In the genomic region with DNA sequence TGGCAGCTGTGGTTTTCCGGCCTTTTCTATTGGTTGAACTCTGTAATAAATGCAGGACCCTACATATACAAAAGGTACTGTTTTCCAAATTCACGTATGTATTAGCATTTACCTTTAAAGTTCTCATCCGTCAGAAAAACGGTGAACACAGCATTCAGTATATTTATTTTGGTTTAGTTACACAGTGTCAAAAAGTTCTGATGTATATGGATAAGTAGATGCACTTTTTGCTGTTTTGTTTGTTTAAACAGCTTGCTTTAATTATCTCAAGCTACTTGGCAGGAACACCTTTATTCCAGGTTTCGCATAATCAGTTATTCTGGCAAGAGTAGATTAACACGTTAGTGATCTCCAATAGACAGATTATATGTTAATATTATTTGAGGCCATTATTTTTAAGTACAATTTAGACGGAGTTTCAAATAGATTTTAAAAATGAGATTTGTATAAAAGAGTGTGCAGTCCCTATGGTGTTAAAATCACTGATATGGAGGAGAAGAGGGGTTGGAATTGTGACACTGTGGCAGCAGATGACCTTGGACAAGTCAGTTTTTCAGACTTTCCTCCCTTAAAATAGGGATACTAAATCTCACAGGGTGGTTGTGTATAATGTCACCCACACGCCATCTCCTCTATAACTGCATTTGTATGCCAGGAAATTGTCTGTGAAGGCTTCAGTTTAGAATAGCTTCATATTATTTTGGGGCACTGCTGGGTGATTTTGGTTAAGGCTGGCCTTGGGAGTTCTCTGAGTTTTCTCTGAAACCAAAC, we compare ENCODE assay signal across 8 cellular contexts. TPM values are rescaled to one million over a fixed set of nuclear protein-coding genes. Genes with fewer than 3 reads are reported as not detected.
DNase-seq lines count a peak whose midpoint lies in the region; ATAC-seq and TF ChIP-seq lines count a peak whose summit lies in the region.

No MANE protein-coding gene starts in this region.

- no peak for ATAC-seq in central memory CD8-positive, alpha-beta T cell (replicated peaks; ENCODE audit: extremely low read depth, poor library complexity, severe bottlenecking)
- ATAC-seq in naive thymus-derived CD4-positive, alpha-beta T cell = no peak

- H3K9me3 Mint-ChIP-seq in central memory CD8-positive, alpha-beta T cell = no peaks in the 10 kb centered on the region
- H3K9me3 Mint-ChIP-seq in naive thymus-derived CD4-positive, alpha-beta T cell = no peaks in the 10 kb centered on the region

- CTCF ChIA-PET in naive thymus-derived CD4-positive, alpha-beta T cell (lab: Charles Lee) = interaction anchor here (1.0 kb wide), 1 partner anchor 232 kb away, joined by 3 read pairs; no protein-coding TSS in a partner anchor

- H3K9me2 ChIP-seq in Karpas-422 (replicated peaks; ENCODE audit: insufficient read depth, low read length) = no peaks in the 10 kb centered on the region

- H3K9me3 ChIP-seq in Karpas-422 (ENCODE audit: low read length) = no peaks in the 10 kb centered on the region
- no peaks in the 10 kb centered on the region for H3K9me3 ChIP-seq in naive thymus-derived CD4-positive, alpha-beta T cell (ENCODE audit: control insufficient read depth in 2 of 3, low read length in 3 of 3)

- no peak for DNase-seq in AG09309 (ENCODE audit: low read depth)
- no peak for DNase-seq in Karpas-422
- no peak for DNase-seq in central memory CD8-positive, alpha-beta T cell (ENCODE audit: low spot score in 2 of 2)
- DNase-seq in naive thymus-derived CD4-positive, alpha-beta T cell = no peak
- no peak for DNase-seq in GM19238 (ENCODE audit: insufficient read length, low spot score)
- DNase-seq in KG1 (lab: John Stamatoyannopoulos, UW) = no peak
- DNase-seq in inferior parietal cortex (ENCODE audit: extremely low spot score) = no peak
- DNase-seq in UCSD-AML1 (lab: John Stamatoyannopoulos, UW; ENCODE audit: unreplicated experiment) = no peak

- H3K4me3 ChIP-seq in AG09309 (ENCODE audit: control insufficient read depth, low read depth, low read length) (peak overlapping the region; percentile 91), Karpas-422 (ENCODE audit: low read length) (peak overlapping the region; percentile 92)
- H3K4me3 ChIP-seq in naive thymus-derived CD4-positive, alpha-beta T cell (ENCODE audit: low read length) = peak overlapping the region; percentile 94

- TF ChIP-seq CTCF in AG09309 (IDR thresholded peaks at IDR 0.05; ENCODE audit: control insufficient read depth, insufficient read depth, low read depth, low read length, missing control alignments) = no peak

- no peaks in the 10 kb centered on the region for H3K27me3 Mint-ChIP-seq in central memory CD8-positive, alpha-beta T cell
- H3K27me3 Mint-ChIP-seq in naive thymus-derived CD4-positive, alpha-beta T cell = no peaks in the 10 kb centered on the region

- H3K4me1 ChIP-seq in Karpas-422 (ENCODE audit: low read length) = peaks cover 78% of the 10 kb centered on the region
- H3K4me1 ChIP-seq in naive thymus-derived CD4-positive, alpha-beta T cell (ENCODE audit: control insufficient read depth in 2 of 2, insufficient read depth in 2 of 2, low read length in 2 of 2) = peaks cover 19 to 24% of the 10 kb centered on the region in 2 donors

- peak overlapping the region; percentile 100 for H3K4me3 Mint-ChIP-seq in central memory CD8-positive, alpha-beta T cell
- peak overlapping the region; percentile 68 to 99 (median 98) for H3K4me3 Mint-ChIP-seq in naive thymus-derived CD4-positive, alpha-beta T cell

- intact Hi-C loops in naive thymus-derived CD4-positive, alpha-beta T cell (cut with micrococcal nuclease) = loop anchor here (2.0 to 10.0 kb wide), 14 partner anchors 17 to 1053 kb away; a partner anchor contains a TSS

- POLR2A ChIA-PET in naive thymus-derived CD4-positive, alpha-beta T cell (lab: Charles Lee) = interaction anchor here (0.6 to 4.0 kb wide), 14 partner anchors 9 to 251 kb away, joined by 3 to 32 read pairs (median 4); a partner anchor contains a TSS

- H3K9ac ChIP-seq in Karpas-422 (ENCODE audit: low read length) = peak overlapping the region; percentile 87

- H3K27me3 ChIP-seq in Karpas-422 (ENCODE audit: low read length) = no peaks in the 10 kb centered on the region
- no peaks in the 10 kb centered on the region for H3K27me3 ChIP-seq in naive thymus-derived CD4-positive, alpha-beta T cell (ENCODE audit: control insufficient read depth in 2 of 2, insufficient read depth in 2 of 2, low read length in 2 of 2)

- peak overlapping the region; percentile 91 for H3K27ac ChIP-seq in Karpas-422 (ENCODE audit: low read length)
- peak overlapping the region; percentile 98 for H3K27ac ChIP-seq in naive thymus-derived CD4-positive, alpha-beta T cell (ENCODE audit: low read depth, low read length)

- H4K20me1 ChIP-seq in Karpas-422 (ENCODE audit: insufficient read depth, low read depth, low read length) = peaks cover 28% of the 10 kb centered on the region; the same call in 1 of the 2 replicates

- peaks cover 53% of the 10 kb centered on the region for H3K36me3 ChIP-seq in Karpas-422 (ENCODE audit: insufficient read depth, low read length)
- H3K36me3 ChIP-seq in naive thymus-derived CD4-positive, alpha-beta T cell (ENCODE audit: control insufficient read depth in 2 of 3, insufficient read depth in 3 of 3, low read length in 3 of 3) = peaks cover 0 to 47% (median 27%) of the 10 kb centered on the region in 3 experiments

- H2AFZ ChIP-seq in Karpas-422 (ENCODE audit: low read length) = no peak overlapping the region

- H3K4me2 ChIP-seq in Karpas-422 (ENCODE audit: low read depth, low read length, poor library complexity, severe bottlenecking) = peak overlapping the region; percentile 90

- H3K36me3 Mint-ChIP-seq in central memory CD8-positive, alpha-beta T cell (ENCODE audit: insufficient read depth) = peaks cover 62% of the 10 kb centered on the region
- peaks cover 7 to 50% (median 19%) of the 10 kb centered on the region in 5 donors for H3K36me3 Mint-ChIP-seq in naive thymus-derived CD4-positive, alpha-beta T cell

- H3K4me1 Mint-ChIP-seq in central memory CD8-positive, alpha-beta T cell = peaks cover 62% of the 10 kb centered on the region
- H3K4me1 Mint-ChIP-seq in naive thymus-derived CD4-positive, alpha-beta T cell = peaks cover 31 to 66% (median 58%) of the 10 kb centered on the region in 7 donors

- peak overlapping the region; percentile 86 for H3K27ac Mint-ChIP-seq in central memory CD8-positive, alpha-beta T cell (ENCODE audit: low read depth)
- H3K27ac Mint-ChIP-seq in naive thymus-derived CD4-positive, alpha-beta T cell = peak overlapping the region; percentile 96 to 99 (median 97)

- peaks cover 62% of the 10 kb centered on the region for H3K79me2 ChIP-seq in Karpas-422 (ENCODE audit: low read length)

RNA-seq across cellular contexts. Expression of a gene that starts 2.1 kb away (rescaled TPM):
- 98.1 and 112 TPM in 2 replicates for total RNA-seq in Karpas-422 (2014; rRNA removed; shearing (Covaris generic); ENCODE audit: low replicate concordance)
- 100 to 1,000 TPM; 102 to 226 (median 131) TPM for total RNA-seq in naive thymus-derived CD4-positive, alpha-beta T cell
- polyA plus RNA-seq in naive thymus-derived CD4-positive, alpha-beta T cell = 10 to 100 TPM; 42.0 to 61.8 TPM

RNA-seq across cellular contexts. Expression of a gene that starts 27.7 kb away (rescaled TPM):
- 0.32 and 0.48 TPM in 2 replicates for total RNA-seq in Karpas-422 (2014; rRNA removed; shearing (Covaris generic); ENCODE audit: low replicate concordance)
- not detected for total RNA-seq in naive thymus-derived CD4-positive, alpha-beta T cell
- under 1 TPM; 0.17 to 0.25 TPM for polyA plus RNA-seq in naive thymus-derived CD4-positive, alpha-beta T cell

RNA-seq across cellular contexts. Expression of a gene that starts 55.3 kb away (rescaled TPM):
- 103 and 116 TPM in 2 replicates for total RNA-seq in Karpas-422 (2014; rRNA removed; shearing (Covaris generic); ENCODE audit: low replicate concordance)
- 100 to 1,000 TPM; 380 to 615 (median 394) TPM for total RNA-seq in naive thymus-derived CD4-positive, alpha-beta T cell
- 100 to 1,000 TPM in 1 of 2 donors, 10 to 100 TPM in 1; 76.0 to 122 TPM for polyA plus RNA-seq in naive thymus-derived CD4-positive, alpha-beta T cell
